In genomic region chr9:124021385-124021769, GRCh38 we compare ENCODE assay signal across 21 cellular contexts. TPM values are rescaled to one million over a fixed set of nuclear protein-coding genes. Genes with fewer than 3 reads are reported as not detected.
DNase-seq lines count a peak whose midpoint lies in the region; ATAC-seq, FAIRE-seq and TF ChIP-seq lines count a peak whose summit lies in the region.
"Had no signal": no experiment of that assay in that cellular context is flagged by ENCODE, and none has a peak within 500 bp of the region (broad histone marks: within the 10 kb centered on the region; RNA-seq: fewer than 3 reads in every experiment).

No MANE protein-coding gene starts in this region.

- H2AFZ ChIP-seq in K562 (ENCODE audit: low read depth, low read length) (no peak overlapping the region), SK-N-SH (ENCODE audit: low read depth) (no peak overlapping the region)

- H3K36me3 Mint-ChIP-seq in activated CD4-positive, alpha-beta T cell treated with anti-CD3 and anti-CD28 coated beads, Interleukin-2, amount 10 ng/mL, durations not matched to agents 7 days and 5 days (ENCODE audit: low read depth): peaks cover 4% of the 10 kb centered on the region
- H3K36me3 Mint-ChIP-seq in naive B cell: peaks cover 2 to 17% of the 10 kb centered on the region in 2 donors
- H3K36me3 Mint-ChIP-seq: CD8-positive, alpha-beta memory T cell had no signal

- H3K9ac ChIP-seq in HUES6 (ENCODE audit: low read length) (no peak overlapping the region), K562 (ENCODE audit: insufficient read depth in 1 of 2, low read depth in 2 of 2, low read length in 2 of 2) (no peak overlapping the region), SK-N-SH (no peak overlapping the region)
- H3K9ac ChIP-seq: KMS-11 had no signal

- TF ChIP-seq RAD21 in K562 (CRISPR knock-in tag; conservative IDR thresholded peaks at IDR 0.05 in 1 of 2, IDR thresholded peaks at IDR 0.05 in 1 of 2) (no peak), SK-N-SH (IDR thresholded peaks at IDR 0.05; ENCODE audit: low read length) (no peak)

- POLR2A ChIA-PET in activated CD4-positive, alpha-beta T cell treated with anti-CD3 and anti-CD28 coated beads, Interleukin-2, amount 10 ng/mL, durations not matched to agents 7 days and 5 days (lab: Charles Lee): no interaction called here
- POLR2A ChIA-PET in K562 (lab: Yijun Ruan, JAX) (no interaction called here), SK-N-SH (lab: Yijun Ruan, JAX) (no interaction called here)

- H3K4me3 ChIP-seq in HUES6 (ENCODE audit: low read depth, low read length) (0 out of 2 replicates have a peak overlapping the region, but pooled peaks have one; percentile 3), K562 (no peak overlapping the region), SK-N-SH (ENCODE audit: low read depth in 2 of 2, low read length in 1 of 2) (no peak overlapping the region)
- H3K4me3 ChIP-seq: GM12878 had no signal

- H3K27ac ChIP-seq in HUES6 (ENCODE audit: low read depth, low read length) (no peak overlapping the region), K562 (ENCODE audit: extremely low read depth, low read depth, low read length) (no peak overlapping the region), SK-N-SH (ENCODE audit: low read depth in 2 of 2, low read length in 1 of 2) (no peak overlapping the region)
- H3K27ac ChIP-seq: KMS-11 had no signal

- H3K4me1 Mint-ChIP-seq in activated CD4-positive, alpha-beta T cell treated with anti-CD3 and anti-CD28 coated beads, Interleukin-2, amount 10 ng/mL, durations not matched to agents 7 days and 5 days: peaks cover 16% of the 10 kb centered on the region
- H3K4me1 Mint-ChIP-seq in naive B cell: peaks cover 30 to 42% (median 41%) of the 10 kb centered on the region in 3 donors

- H3K9me3 Mint-ChIP-seq in activated CD4-positive, alpha-beta T cell treated with anti-CD3 and anti-CD28 coated beads, Interleukin-2, amount 10 ng/mL, durations not matched to agents 7 days and 5 days: no peaks in the 10 kb centered on the region
- H3K9me3 Mint-ChIP-seq in naive B cell: peaks cover 3 to 27% (median 15%) of the 10 kb centered on the region in 7 donors

- H3K9me1 ChIP-seq in K562 (ENCODE audit: control insufficient read depth, insufficient read depth, low read length): peaks cover 2% of the 10 kb centered on the region

- H3K27ac Mint-ChIP-seq in activated CD4-positive, alpha-beta T cell treated with anti-CD3 and anti-CD28 coated beads, Interleukin-2, amount 10 ng/mL, durations not matched to agents 7 days and 5 days: peak overlapping the region; percentile 34
- H3K27ac Mint-ChIP-seq in naive B cell: peak overlapping the region in 5 of 6 donors; percentile 1 to 81 (median 54)

- H3K9me3 ChIP-seq in HUES6 (ENCODE audit: control insufficient read depth, insufficient read depth, low read depth, low read length): no peaks in the 10 kb centered on the region
- H3K9me3 ChIP-seq in K562 (replicated peaks; ENCODE audit: control insufficient read depth, insufficient read depth, low read depth, low read length): no peaks in the 10 kb centered on the region
- H3K9me3 ChIP-seq in SK-N-SH: no peaks in the 10 kb centered on the region

- peaks cover 79% of the 10 kb centered on the region for H3K27me3 Mint-ChIP-seq in activated CD4-positive, alpha-beta T cell treated with anti-CD3 and anti-CD28 coated beads, Interleukin-2, amount 10 ng/mL, durations not matched to agents 7 days and 5 days
- H3K27me3 Mint-ChIP-seq in naive B cell: peaks cover 77 to 89% (median 88%) of the 10 kb centered on the region in 3 donors

- in situ Hi-C loops in K562 (cut with MboI): no loop called here

- no peak for TF ChIP-seq POLR2A in K562 (conservative IDR thresholded peaks at IDR 0.05)

- H3F3A ChIP-seq in SK-N-SH (replicated peaks; ENCODE audit: insufficient read depth): no peaks in the 10 kb centered on the region

- WGBS in K562 (ENCODE audit: insufficient coverage, low coverage, missing lambda C conversion rate): 25% methylated on average over 4 of the region's 5 CpGs
- 36% methylated on average over 5 of the region's 5 CpGs for WGBS in SK-N-SH (ENCODE audit: low lambda C conversion rate)

- no peaks in the 10 kb centered on the region for H3K9me2 ChIP-seq in SK-N-SH

- TF ChIP-seq EP300 in K562 (IDR thresholded peaks at IDR 0.05; ENCODE audit: low read length) (no peak), SK-N-SH (IDR thresholded peaks at IDR 0.05; ENCODE audit: borderline replicate concordance in 1 of 2, low read depth in 1 of 2, low read length in 1 of 2) (no peak)

- FAIRE-seq in K562 (lab: Jason Lieb, UNC): no peak
- FAIRE-seq: GM12878 had no signal

- H3K4me1 ChIP-seq in HUES6 (ENCODE audit: control insufficient read depth, insufficient read depth, low read length) (peaks cover 24% of the 10 kb centered on the region; the same call in 1 of the 2 replicates), K562 (replicated peaks in 1 of 2; ENCODE audit: control insufficient read depth in 2 of 2, insufficient read depth in 2 of 2, low read length in 2 of 2) (peaks cover 0 to 32% of the 10 kb centered on the region in 2 experiments; a peak in 3 of 5 replicates), SK-N-SH (ENCODE audit: control insufficient read depth in 1 of 2, insufficient read depth in 2 of 2, low read depth in 1 of 2, low read length in 1 of 2) (no peaks in the 10 kb centered on the region; a peak in 1 of 4 replicates)

- CTCF ChIA-PET in activated CD4-positive, alpha-beta T cell treated with anti-CD3 and anti-CD28 coated beads, Interleukin-2, amount 10 ng/mL, durations not matched to agents 7 days and 5 days (lab: Charles Lee): no interaction called here
- CTCF ChIA-PET in K562 (lab: Yijun Ruan, JAX; ENCODE audit: low intra/inter-chr PET ratio) (no interaction called here), SK-N-SH (lab: Yijun Ruan, JAX) (interaction anchor here (12.0 kb wide), 1 partner anchor 19 kb away, joined by 89 read pairs; no protein-coding TSS in a partner anchor)

- no TSS peak for BruUV-seq in K562 (replicated peaks; lab: Mats Ljungman, UMichigan)

- TF ChIP-seq CTCF in K562 (IDR thresholded peaks at IDR 0.05 in 2 of 3, conservative IDR thresholded peaks at IDR 0.05 in 1 of 3; ENCODE audit: insufficient read depth in 2 of 3, low read depth in 1 of 3, low read length in 3 of 3): no peak
- no peak for TF ChIP-seq CTCF in SK-N-SH (IDR thresholded peaks at IDR 0.05)

- H4K20me1 ChIP-seq in K562 (replicated peaks; ENCODE audit: control insufficient read depth, insufficient read depth, low read length) (peaks cover 8% of the 10 kb centered on the region), SK-N-SH (ENCODE audit: insufficient read depth) (peaks cover 5% of the 10 kb centered on the region; the same call in 1 of the 2 replicates)

- no peaks in the 10 kb centered on the region for H3K36me3 ChIP-seq in HUES6 (ENCODE audit: control insufficient read depth, insufficient read depth, low read length)
- no peaks in the 10 kb centered on the region for H3K36me3 ChIP-seq in K562 (ENCODE audit: control insufficient read depth, insufficient read depth, low read length)
- H3K36me3 ChIP-seq in SK-N-SH (replicated peaks in 1 of 2; ENCODE audit: control insufficient read depth in 1 of 2, insufficient read depth in 2 of 2, low read length in 1 of 2): no peaks in the 10 kb centered on the region

- H3K27me3 ChIP-seq in HUES6 (ENCODE audit: control insufficient read depth, insufficient read depth, low read length) (peaks cover 89% of the 10 kb centered on the region), K562 (ENCODE audit: control insufficient read depth in 2 of 2, insufficient read depth in 2 of 2, low read length in 2 of 2) (peaks cover 54 to 69% of the 10 kb centered on the region in 2 experiments), SK-N-SH (ENCODE audit: insufficient read depth) (peaks cover 91% of the 10 kb centered on the region)

- no peak for DNase-seq in activated CD4-positive, alpha-beta T cell treated with anti-CD3 and anti-CD28 coated beads, Interleukin-2, amount 10 ng/mL, durations not matched to agents 7 days and 5 days
- DNase-seq in activated CD4-positive, alpha-beta T cell treated with anti-CD3 and anti-CD28 coated beads, Interleukin-2, amount 50 U/mL, for 48 hours: no peak
- DNase-seq in K562 (ENCODE audit: extremely low read depth in 1 of 4, low spot score in 3 of 4): no peak
- DNase-seq in naive B cell: no peak
- DNase-seq in activated gamma-delta T cell (lab: John Stamatoyannopoulos, UW): no peak
- no peak for DNase-seq in NCI-H345 treated with DMSO at 0.1 percent for 48 hours (lab: John Stamatoyannopoulos, UW; ENCODE audit: unreplicated experiment)
- no peak for DNase-seq in SK-N-SH
- DNase-seq: 8988T; CD8-positive, alpha-beta memory T cell; DND-41; GDM1; NCI-H1048; NCI-H146; NCI-H2081; NCI-H510A; NCI-H774 had no signal

- no peak overlapping the region for H3K4me3 Mint-ChIP-seq in activated CD4-positive, alpha-beta T cell treated with anti-CD3 and anti-CD28 coated beads, Interleukin-2, amount 10 ng/mL, durations not matched to agents 7 days and 5 days
- H3K4me3 Mint-ChIP-seq in naive B cell: peak overlapping the region in 7 of 8 donors; percentile 0 to 88 (median 48)

- intact Hi-C loops in K562 (cut with micrococcal nuclease): no loop called here

- H3K79me2 ChIP-seq in K562 (ENCODE audit: control insufficient read depth, insufficient read depth, low read length) (no peaks in the 10 kb centered on the region), SK-N-SH (ENCODE audit: insufficient read depth) (no peaks in the 10 kb centered on the region)

- no peak for ATAC-seq in K562
- ATAC-seq in naive B cell (ENCODE audit: low read depth in 2 of 2): no peak
- ATAC-seq: Panc1 had no signal

- H3K4me2 ChIP-seq in K562 (ENCODE audit: insufficient read depth, low read length) (no peak overlapping the region), SK-N-SH (no peak overlapping the region)
- H3K4me2 ChIP-seq: KMS-11 had no signal

RNA-seq across cellular contexts. Expression of gene LHX2, which starts 9.8 kb away (rescaled TPM):
- not detected for total RNA-seq in activated CD4-positive, alpha-beta T cell treated with anti-CD3 and anti-CD28 coated beads, Interleukin-2, amount 10 ng/mL, durations not matched to agents 7 days and 5 days
- not detected in 2 replicates for total RNA-seq in K562 (2011; cell fraction: chromatin; rRNA removed; ENCODE audit: low replicate concordance)
- not detected in 2 replicates for total RNA-seq in K562 (2011; cell fraction: nucleolus; rRNA removed)
- not detected in 2 replicates for total RNA-seq in K562 (2011; cell fraction: nucleoplasm; rRNA removed)
- not detected in 2 replicates for total RNA-seq in K562 (2014; rRNA removed)
- not detected in 2 replicates for total RNA-seq in K562 (2014; rRNA removed; fragmentation: Illumina TruSeq; extraction: Trizol)
- not detected in 2 replicates for total RNA-seq in K562 (2015; rRNA removed; fragmentation: Illumina TruSeq; extraction: Trizol)
- total RNA-seq in K562 (2021): 0.07 TPM in 1 of 2 replicates, not detected in the other
- polyA plus RNA-seq in K562 (2011; rRNA removed): not detected in 2 replicates
- not detected in 2 replicates for polyA plus RNA-seq in K562 (2011; cell fraction: cytosol; rRNA removed)
- polyA plus RNA-seq in K562 (2011; cell fraction: nucleus; rRNA removed): not detected in 2 replicates
- polyA plus RNA-seq in K562 (2012): 0.14 TPM in 1 of 2 replicates, not detected in the other
- not detected in 2 replicates for polyA plus RNA-seq in K562 (2014; fragmentation: Illumina TruSeq; extraction: Trizol)
- not detected for polyA plus RNA-seq in K562 (2014; fragmentation: Nextera tagmentation; extraction: Ambion mirVana)
- polyA plus RNA-seq in K562 (2014; rRNA removed): not detected in 2 replicates
- polyA minus RNA-seq in K562 (2011; rRNA and poly(A)+ RNA removed): not detected in 2 replicates
- not detected in 2 replicates for polyA minus RNA-seq in K562 (2011; cell fraction: cytosol; rRNA and poly(A)+ RNA removed)
- not detected in 2 replicates for polyA minus RNA-seq in K562 (2011; cell fraction: nucleus; rRNA and poly(A)+ RNA removed)
- under 1 TPM in 1 of 6 donors, not detected in 5; 0.27 TPM for polyA plus RNA-seq in naive B cell (ENCODE audit: low read depth in 6 of 6)
- not detected in 2 replicates for polyA plus RNA-seq in SK-N-SH (2012; rRNA removed)
- 0.03 TPM in 1 of 2 replicates, not detected in the other for polyA plus RNA-seq in SK-N-SH (2012; cell fraction: cytosol; rRNA removed)
- not detected in 2 replicates for polyA plus RNA-seq in SK-N-SH (2012; cell fraction: nucleus; rRNA removed)
- total RNA-seq: CD8-positive, alpha-beta memory T cell; SK-MEL-5 had no signal
- polyA plus RNA-seq: CD8-positive, alpha-beta memory T cell had no signal
